Comparison of ENCODE assay signal across 8 cellular contexts in the genomic region with DNA sequence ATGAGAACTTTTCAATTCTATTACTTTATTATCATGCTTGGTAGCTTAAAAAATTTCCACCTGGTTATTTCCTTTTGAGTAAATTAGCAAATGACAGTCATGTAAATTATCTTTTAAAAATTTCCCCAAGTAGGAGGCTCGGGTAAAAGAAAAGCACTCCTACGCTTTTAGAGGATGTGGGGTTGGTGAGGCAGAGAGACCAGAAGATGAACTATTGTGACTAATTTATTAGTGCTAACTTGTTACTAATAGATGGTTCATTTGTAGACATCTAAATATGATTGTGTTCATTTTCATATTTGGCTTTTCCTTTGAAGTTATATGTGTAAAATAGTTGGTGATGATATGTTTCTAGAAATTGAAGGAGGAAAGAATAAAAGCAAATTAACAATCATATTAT. TPM values are rescaled to one million over a fixed set of nuclear protein-coding genes. Genes with fewer than 3 reads are reported as not detected.
DNase-seq lines count a peak whose midpoint lies in the region; ATAC-seq and TF ChIP-seq lines count a peak whose summit lies in the region.

No MANE protein-coding gene starts in this region.

- no peaks in the 10 kb centered on the region for H3K27me3 ChIP-seq in Caco-2 (replicated peaks; ENCODE audit: control insufficient read depth, insufficient read depth, low read length)

- no peaks in the 10 kb centered on the region for H3K36me3 ChIP-seq in Caco-2 (ENCODE audit: control insufficient read depth, insufficient read depth, low read length)

- DNase-seq in GM13976 (ENCODE audit: low spot score) (peak; percentile 43), activated B cell treated with CpG ODN at 0.5 μM for 24 hours (no peak), posterior vena cava (ENCODE audit: low spot score) (no peak), left ventricle myocardium superior (no peak), Caco-2 (no peak), anterior cingulate cortex (lab: John Stamatoyannopoulos, UW) (no peak)

- H3K4me3 ChIP-seq in Caco-2 (ENCODE audit: low read depth, low read length): no peak overlapping the region

- H3K27ac Mint-ChIP-seq in activated B cell treated with CpG ODN at 0.5 μM for 24 hours (peak overlapping the region; percentile 86), Caco-2 (ENCODE audit: unreplicated experiment) (no peak overlapping the region)

- in situ Hi-C loops in GM13976 (cut with MboI; ENCODE audit: low sequenced_read_pairs, unreplicated experiment): no loop called here

- H3K9me3 ChIP-seq in Caco-2: no peaks in the 10 kb centered on the region

- H3K4me3 Mint-ChIP-seq in activated B cell treated with CpG ODN at 0.5 μM for 24 hours: peak overlapping the region; percentile 67
- H3K4me3 Mint-ChIP-seq in Caco-2 (ENCODE audit: unreplicated experiment): no peak overlapping the region

- peak; percentile 74 for ATAC-seq in GM19035 (IDR thresholded peaks at IDR 0.05; ENCODE audit: unreplicated experiment)
- ATAC-seq in HG02852 (IDR thresholded peaks at IDR 0.05; ENCODE audit: unreplicated experiment): peak; percentile 77
- ATAC-seq in activated B cell treated with CpG ODN at 0.5 μM for 24 hours (ENCODE audit: low read depth): peak; percentile 88
- no peak for ATAC-seq in left ventricle myocardium superior

- no peaks in the 10 kb centered on the region for H3K27me3 Mint-ChIP-seq in activated B cell treated with CpG ODN at 0.5 μM for 24 hours
- no peaks in the 10 kb centered on the region for H3K27me3 Mint-ChIP-seq in Caco-2 (ENCODE audit: insufficient read depth, unreplicated experiment)

- no peak for TF ChIP-seq CTCF in GM13976 (IDR thresholded peaks at IDR 0.05; ENCODE audit: borderline replicate concordance, control extremely low read depth, extremely low read depth, insufficient read depth, missing control alignments)
- TF ChIP-seq CTCF in activated B cell treated with CpG ODN at 0.5 μM for 24 hours (IDR thresholded peaks at IDR 0.05): no peak
- TF ChIP-seq CTCF in Caco-2 (IDR thresholded peaks at IDR 0.05; ENCODE audit: insufficient read depth in 1 of 2, low read depth in 1 of 2, low read length in 1 of 2, severe bottlenecking in 1 of 2, unreplicated experiment in 1 of 2): no peak

- POLR2A ChIA-PET in activated B cell treated with CpG ODN at 0.5 μM for 24 hours (lab: Charles Lee): interaction anchor here (0.6 to 2.4 kb wide), 4 partner anchors 19 to 28 kb away, joined by 3 to 13 read pairs (median 9); a partner anchor contains a TSS
- POLR2A ChIA-PET in Caco-2 (lab: Charles Lee): no interaction called here

- intact Hi-C loops in activated B cell treated with CpG ODN at 0.5 μM for 24 hours (cut with micrococcal nuclease): loop anchor here (1.0 to 2.0 kb wide), 2 partner anchors 20 to 27 kb away; a partner anchor contains a TSS
- intact Hi-C loops in posterior vena cava (cut with DNase I): no loop called here
- intact Hi-C loops in left ventricle myocardium superior (cut with micrococcal nuclease): no loop called here
- intact Hi-C loops in Caco-2 (cut with micrococcal nuclease; ENCODE audit: unreplicated experiment): no loop called here

- no peaks in the 10 kb centered on the region for H3K4me1 ChIP-seq in Caco-2

- H3K4me1 Mint-ChIP-seq in activated B cell treated with CpG ODN at 0.5 μM for 24 hours (peaks cover 67% of the 10 kb centered on the region), Caco-2 (ENCODE audit: low read depth, unreplicated experiment) (no peaks in the 10 kb centered on the region)

- CTCF ChIA-PET in activated B cell treated with CpG ODN at 0.5 μM for 24 hours (lab: Charles Lee): no interaction called here
- CTCF ChIA-PET in Caco-2 (lab: Charles Lee): no interaction called here

- H3K9me3 Mint-ChIP-seq in activated B cell treated with CpG ODN at 0.5 μM for 24 hours (no peaks in the 10 kb centered on the region), Caco-2 (ENCODE audit: unreplicated experiment) (no peaks in the 10 kb centered on the region)

- no TSS peak for BruUV-seq in Caco-2 (replicated peaks; lab: Mats Ljungman, UMichigan)

- peaks cover 39% of the 10 kb centered on the region for H3K36me3 Mint-ChIP-seq in activated B cell treated with CpG ODN at 0.5 μM for 24 hours (ENCODE audit: low read depth)
- peaks cover 10% of the 10 kb centered on the region for H3K36me3 Mint-ChIP-seq in Caco-2 (ENCODE audit: insufficient read depth, unreplicated experiment)

RNA-seq across cellular contexts. Expression of a gene that starts 27.0 kb away (rescaled TPM):
- 54.8 and 66.6 TPM in 2 replicates for total RNA-seq in activated B cell treated with CpG ODN at 0.5 μM for 24 hours
- 10 to 100 TPM; 46.5 to 61.2 TPM for total RNA-seq in posterior vena cava
- 37.7 TPM for total RNA-seq in left ventricle myocardium superior
- total RNA-seq in Caco-2 (2022): 32.2 and 35.8 TPM in 2 replicates
